ENCODE assay signal across 16 cellular contexts in genomic region chr20:49637238-49637637, GRCh38.
DNase-seq lines count a peak whose midpoint lies in the region; ATAC-seq and TF ChIP-seq lines count a peak whose summit lies in the region.
"Had no signal": no experiment of that assay in that cellular context is flagged by ENCODE, and none has a peak within 500 bp of the region (broad histone marks: within the 10 kb centered on the region; RNA-seq: fewer than 3 reads in every experiment).

No MANE protein-coding gene starts in this region.

- no peak overlapping the region for H2AFZ ChIP-seq in OCI-LY1 (ENCODE audit: low read length)

- H3K27ac Mint-ChIP-seq in effector memory CD8-positive, alpha-beta T cell, result peak overlapping the region; percentile 1 to 39
- H3K27ac Mint-ChIP-seq: CD4-positive, alpha-beta memory T cell had no signal

- peaks cover 27% of the 10 kb centered on the region for H3F3A ChIP-seq in OCI-LY1 (ENCODE audit: insufficient read depth, low read length)

- H3K9ac ChIP-seq in BLaER1 (no peak overlapping the region), OCI-LY1 (ENCODE audit: low read length) (peak overlapping the region; percentile 50; the same call in 1 of the 2 replicates)

- H3K4me3 ChIP-seq in BLaER1, result no peak overlapping the region
- peak overlapping the region; percentile 36 for H3K4me3 ChIP-seq in OCI-LY1 (ENCODE audit: low read depth, low read length, poor library complexity, severe bottlenecking)
- H3K4me3 ChIP-seq in psoas muscle, result no peak overlapping the region

- no peaks in the 10 kb centered on the region for H3K9me3 Mint-ChIP-seq in effector memory CD8-positive, alpha-beta T cell

- H3K9me2 ChIP-seq in OCI-LY1 (ENCODE audit: low read depth, low read length), result no peaks in the 10 kb centered on the region

- H3K27me3 ChIP-seq in BLaER1, result no peaks in the 10 kb centered on the region
- H3K27me3 ChIP-seq in OCI-LY1 (ENCODE audit: insufficient read depth, low read length), result no peaks in the 10 kb centered on the region
- no peaks in the 10 kb centered on the region for H3K27me3 ChIP-seq in psoas muscle (ENCODE audit: insufficient read depth in 3 of 3, low read length in 2 of 3)
- H3K27me3 ChIP-seq: BE2C had no signal

- no peaks in the 10 kb centered on the region for H3K79me2 ChIP-seq in OCI-LY1 (ENCODE audit: insufficient read depth, low read length)

- no peak overlapping the region for H3K27ac ChIP-seq in BLaER1
- H3K27ac ChIP-seq in OCI-LY1 (ENCODE audit: low read depth, low read length, poor library complexity, severe bottlenecking), result peak overlapping the region; percentile 97
- H3K27ac ChIP-seq in psoas muscle, result peak overlapping the region; percentile 52

- H3K27me3 Mint-ChIP-seq in effector memory CD8-positive, alpha-beta T cell, result no peaks in the 10 kb centered on the region
- H3K27me3 Mint-ChIP-seq: CD4-positive, alpha-beta memory T cell had no signal

- peaks cover 65% of the 10 kb centered on the region for H3K36me3 Mint-ChIP-seq in effector memory CD8-positive, alpha-beta T cell (ENCODE audit: insufficient read depth)

- WGBS in psoas muscle, 3 donors, result 38 to 52% (median 45%) methylated on average over 6 of the region's 6 CpGs

- H3K4me3 Mint-ChIP-seq in effector memory CD8-positive, alpha-beta T cell, result no peak overlapping the region
- H3K4me3 Mint-ChIP-seq: CD4-positive, alpha-beta memory T cell had no signal

- H3K36me3 ChIP-seq in BLaER1 (peaks cover 42% of the 10 kb centered on the region), OCI-LY1 (ENCODE audit: insufficient read depth, low read length) (peaks cover 69% of the 10 kb centered on the region), psoas muscle (ENCODE audit: insufficient read depth in 1 of 2, low read depth in 1 of 2) (peaks cover 17 to 88% of the 10 kb centered on the region in 2 donors)

- peaks cover 8 to 9% of the 10 kb centered on the region in 2 donors for H3K4me1 Mint-ChIP-seq in effector memory CD8-positive, alpha-beta T cell (ENCODE audit: low read depth in 2 of 2)

- no peak for ATAC-seq in effector memory CD8-positive, alpha-beta T cell (replicated peaks)
- peak; percentile 43 to 71 (median 64) for ATAC-seq in psoas muscle

- peak overlapping the region; percentile 93 for H3K4me2 ChIP-seq in BLaER1
- H3K4me2 ChIP-seq in OCI-LY1 (ENCODE audit: low read length), result peak overlapping the region; percentile 59

- no peak for TF ChIP-seq CTCF in OCI-LY1 (IDR thresholded peaks at IDR 0.05; ENCODE audit: low read length)
- TF ChIP-seq CTCF in psoas muscle (IDR thresholded peaks at IDR 0.05), result no peak
- no peak for TF ChIP-seq CTCF in GM20000 (IDR thresholded peaks at IDR 0.05; ENCODE audit: extremely low read depth, missing control alignments)

- DNase-seq in effector memory CD8-positive, alpha-beta T cell, result no peak
- no peak for DNase-seq in psoas muscle
- DNase-seq in amygdala (lab: John Stamatoyannopoulos, UW), result no peak
- no peak for DNase-seq in GM20000 (ENCODE audit: low spot score)
- DNase-seq in anterior cingulate cortex (lab: John Stamatoyannopoulos, UW), result no peak
- DNase-seq: BE2C; Calu3; CD4-positive, alpha-beta memory T cell; GOT3; KBM-7; NCI-H1694; NK-92 treated with Interleukin-12 subunit alpha and Interleukin-12 subunit beta, amount 100 ng/mL, for 24 hours; OCI-M1; SIG-M5 had no signal

- intact Hi-C loops in psoas muscle (cut with DNase I), result no loop called here

- H3K9me3 ChIP-seq in BLaER1, result no peaks in the 10 kb centered on the region
- H3K9me3 ChIP-seq in OCI-LY1 (ENCODE audit: low read length), result no peaks in the 10 kb centered on the region
- H3K9me3 ChIP-seq in psoas muscle, result no peaks in the 10 kb centered on the region
- H3K9me3 ChIP-seq: BE2C had no signal

- H4K20me1 ChIP-seq in BLaER1, result peaks cover 28% of the 10 kb centered on the region
- no peaks in the 10 kb centered on the region for H4K20me1 ChIP-seq in OCI-LY1 (ENCODE audit: insufficient read depth, low read length)

- H3K4me1 ChIP-seq in BLaER1 (peaks cover 60% of the 10 kb centered on the region), OCI-LY1 (ENCODE audit: insufficient read depth, low read length, severe bottlenecking) (peaks cover 70% of the 10 kb centered on the region), psoas muscle (peaks cover 34% of the 10 kb centered on the region)
